Comparison of ENCODE assay signal across 16 cellular contexts in genomic region chr15:65940618-65940909, GRCh38.
DNase-seq lines count a peak whose midpoint lies in the region; ATAC-seq, FAIRE-seq and TF ChIP-seq lines count a peak whose summit lies in the region.
"Had no signal": no experiment of that assay in that cellular context is flagged by ENCODE, and none has a peak within 500 bp of the region (broad histone marks: within the 10 kb centered on the region; RNA-seq: fewer than 3 reads in every experiment).

No MANE protein-coding gene starts in this region.

- H3K4me2 ChIP-seq in A549, result peak overlapping the region; percentile 70
- no peak overlapping the region for H3K4me2 ChIP-seq in K562 (ENCODE audit: insufficient read depth, low read length)

- no peak for TF ChIP-seq CTCF in A549 (IDR thresholded peaks at IDR 0.05)
- no peak for TF ChIP-seq CTCF in HEK293 (tag by site-specific recombination; IDR thresholded peaks at IDR 0.05)
- TF ChIP-seq CTCF in K562 (IDR thresholded peaks at IDR 0.05 in 2 of 3, conservative IDR thresholded peaks at IDR 0.05 in 1 of 3; ENCODE audit: insufficient read depth in 2 of 3, low read depth in 1 of 3, low read length in 3 of 3), result no peak
- no peak for TF ChIP-seq CTCF in CD4-positive, alpha-beta T cell (IDR thresholded peaks at IDR 0.05)

- H3K4me3 Mint-ChIP-seq in CD4-positive, alpha-beta T cell, result no peak overlapping the region
- H3K4me3 Mint-ChIP-seq: activated naive CD8-positive, alpha-beta T cell; mesothelial cell of epicardium had no signal

- no peaks in the 10 kb centered on the region for H3K9me1 ChIP-seq in K562 (ENCODE audit: control insufficient read depth, insufficient read depth, low read length)

- no TSS peak for BruUV-seq in K562 (replicated peaks; lab: Mats Ljungman, UMichigan)

- H3K4me1 ChIP-seq in A549 (peaks cover 30% of the 10 kb centered on the region), HEK293 (ENCODE audit: control insufficient read depth, insufficient read depth, low read length) (no peaks in the 10 kb centered on the region), K562 (replicated peaks in 1 of 2; ENCODE audit: control insufficient read depth in 2 of 2, insufficient read depth in 2 of 2, low read length in 2 of 2) (peaks cover 0 to 4% of the 10 kb centered on the region in 2 experiments; a peak in 3 of 5 replicates)
- H3K4me1 ChIP-seq: transverse colon had no signal

- no peak overlapping the region for H2AFZ ChIP-seq in K562 (ENCODE audit: low read depth, low read length)

- H3K36me3 ChIP-seq in HEK293 (ENCODE audit: control insufficient read depth in 2 of 2, insufficient read depth in 1 of 2, low read length in 2 of 2) (no peaks in the 10 kb centered on the region), K562 (ENCODE audit: control insufficient read depth, insufficient read depth, low read length) (no peaks in the 10 kb centered on the region)
- H3K36me3 ChIP-seq: transverse colon had no signal

- ATAC-seq in A549, result peak; percentile 78 to 82
- peak; percentile 69 for ATAC-seq in K562
- ATAC-seq in GM18867 (IDR thresholded peaks at IDR 0.05; ENCODE audit: unreplicated experiment), result no peak
- ATAC-seq in CD4-positive, alpha-beta T cell (ENCODE audit: poor library complexity), result no peak
- ATAC-seq in HG03520 (IDR thresholded peaks at IDR 0.05; ENCODE audit: unreplicated experiment), result no peak

- H3K9me3 Mint-ChIP-seq in CD4-positive, alpha-beta T cell, result no peaks in the 10 kb centered on the region
- H3K9me3 Mint-ChIP-seq: mesothelial cell of epicardium had no signal

- no peak for TF ChIP-seq RAD21 in A549 (conservative IDR thresholded peaks at IDR 0.05 in 1 of 2, IDR thresholded peaks at IDR 0.05 in 1 of 2)
- TF ChIP-seq RAD21 in K562 (CRISPR knock-in tag; conservative IDR thresholded peaks at IDR 0.05 in 1 of 2, IDR thresholded peaks at IDR 0.05 in 1 of 2), result no peak

- peak; percentile 23 for FAIRE-seq in A549 (lab: Jason Lieb, UNC)
- FAIRE-seq in K562 (lab: Jason Lieb, UNC), result peak; percentile 73
- FAIRE-seq: G401.6 had no signal

- no peaks in the 10 kb centered on the region for H3K9me3 ChIP-seq in A549
- H3K9me3 ChIP-seq in HEK293 (ENCODE audit: control insufficient read depth, insufficient read depth, low read depth, low read length), result no peaks in the 10 kb centered on the region
- no peaks in the 10 kb centered on the region for H3K9me3 ChIP-seq in K562 (replicated peaks; ENCODE audit: control insufficient read depth, insufficient read depth, low read depth, low read length)
- H3K9me3 ChIP-seq in CD4-positive, alpha-beta T cell (ENCODE audit: control insufficient read depth, low read length), result no peaks in the 10 kb centered on the region
- H3K9me3 ChIP-seq: transverse colon had no signal

- no peak for TF ChIP-seq EP300 in A549 (IDR thresholded peaks at IDR 0.05)
- no peak for TF ChIP-seq EP300 in K562 (IDR thresholded peaks at IDR 0.05; ENCODE audit: low read length)

- DNase-seq in A549 (ENCODE audit: low read depth in 1 of 2, low spot score in 1 of 2) (peak; percentile 69 to 84), K562 (ENCODE audit: extremely low read depth in 1 of 4, low spot score in 3 of 4) (peak in 1 of 4 experiments; percentile 12), islet precursor cell (peak; percentile 75), pons (ENCODE audit: low spot score) (no peak)
- DNase-seq in CD4-positive, alpha-beta T cell, result no peak
- DNase-seq: AML-193, cortex of kidney, NCI-H187 treated with DMSO at 0.1 percent for 48 hours, NCI-H82, transverse colon had no signal

- no peaks in the 10 kb centered on the region for H3K79me2 ChIP-seq in K562 (ENCODE audit: control insufficient read depth, insufficient read depth, low read length)

- peak overlapping the region; percentile 71 to 82 for H3K27ac ChIP-seq in A549
- H3K27ac ChIP-seq in HEK293 (ENCODE audit: extremely low read depth, low read depth, low read length), result no peak overlapping the region
- no peak overlapping the region for H3K27ac ChIP-seq in K562 (ENCODE audit: extremely low read depth, low read depth, low read length)
- no peak overlapping the region for H3K27ac ChIP-seq in CD4-positive, alpha-beta T cell (ENCODE audit: low read depth, low read length)
- H3K27ac ChIP-seq: transverse colon had no signal

- H3K27ac Mint-ChIP-seq in CD4-positive, alpha-beta T cell, result no peak overlapping the region
- H3K27ac Mint-ChIP-seq: activated naive CD8-positive, alpha-beta T cell; mesothelial cell of epicardium had no signal

- CTCF ChIA-PET in A549 (lab: Yijun Ruan, JAX) (interaction anchor here (1.3 to 1.5 kb wide), 2 partner anchors 21 to 301 kb away, joined by 3 to 4 read pairs; no protein-coding TSS in a partner anchor), HEK293 (lab: Yijun Ruan, JAX) (no interaction called here), K562 (lab: Yijun Ruan, JAX; ENCODE audit: low intra/inter-chr PET ratio) (no interaction called here)
- CTCF ChIA-PET in CD4-positive, alpha-beta T cell (lab: Charles Lee), result no interaction called here

- H3K9ac ChIP-seq in K562 (ENCODE audit: insufficient read depth in 1 of 2, low read depth in 2 of 2, low read length in 2 of 2), result no peak overlapping the region

- POLR2A ChIA-PET in A549 (lab: Yijun Ruan, JAX) (no interaction called here), HEK293 (lab: Yijun Ruan, JAX) (no interaction called here), K562 (lab: Yijun Ruan, JAX) (no interaction called here)
- POLR2A ChIA-PET in CD4-positive, alpha-beta T cell (lab: Charles Lee), result no interaction called here

- H3K27me3 Mint-ChIP-seq in CD4-positive, alpha-beta T cell, result no peaks in the 10 kb centered on the region
- H3K27me3 Mint-ChIP-seq: activated naive CD8-positive, alpha-beta T cell had no signal

- no peaks in the 10 kb centered on the region for H3K36me3 Mint-ChIP-seq in CD4-positive, alpha-beta T cell (ENCODE audit: low read depth)
- H3K36me3 Mint-ChIP-seq: activated naive CD8-positive, alpha-beta T cell; mesothelial cell of epicardium had no signal

- no peak overlapping the region for H3K4me3 ChIP-seq in A549
- no peak overlapping the region for H3K4me3 ChIP-seq in HEK293 (ENCODE audit: low read depth, low read length)
- no peak overlapping the region for H3K4me3 ChIP-seq in K562
- H3K4me3 ChIP-seq: transverse colon had no signal

- intact Hi-C loops in K562 (cut with micrococcal nuclease), result no loop called here
- intact Hi-C loops in CD4-positive, alpha-beta T cell (cut with DNase I, micrococcal nuclease), result no loop called here

- in situ Hi-C loops in K562 (cut with MboI), result no loop called here

- TF ChIP-seq POLR2A in A549 (IDR thresholded peaks at IDR 0.05; ENCODE audit: low read length) (no peak), K562 (conservative IDR thresholded peaks at IDR 0.05) (no peak)

- H3K4me1 Mint-ChIP-seq in CD4-positive, alpha-beta T cell (ENCODE audit: low read depth), result peaks cover 6% of the 10 kb centered on the region

- H3K27me3 ChIP-seq in K562 (ENCODE audit: control insufficient read depth in 2 of 2, insufficient read depth in 2 of 2, low read length in 2 of 2), result peaks cover 10 to 31% of the 10 kb centered on the region in 2 experiments; a peak in 4 of 5 replicates
- no peaks in the 10 kb centered on the region for H3K27me3 ChIP-seq in CD4-positive, alpha-beta T cell (ENCODE audit: control insufficient read depth, insufficient read depth, low read length)
- H3K27me3 ChIP-seq: transverse colon had no signal

- peaks cover 5% of the 10 kb centered on the region; the same call in 1 of the 2 replicates for H4K20me1 ChIP-seq in K562 (replicated peaks; ENCODE audit: control insufficient read depth, insufficient read depth, low read length)

TF ChIP-seq in A549, 52 proteins besides CTCF, POLR2A, EP300 and RAD21:
- TF ChIP-seq FOSL2 (IDR thresholded peaks at IDR 0.05) (peak; percentile 43; the same call in 1 of the 2 replicates), FOSL2 (CRISPR knock-in tag; IDR thresholded peaks at IDR 0.05) (peak; percentile 40; the same call in 1 of the 2 replicates), PHF8 (IDR thresholded peaks at IDR 0.05; ENCODE audit: borderline replicate concordance, low read depth) (no peak), NFE2L2 (conservative IDR thresholded peaks at IDR 0.05; ENCODE audit: low read length) (no peak), FOSB (CRISPR knock-in tag; IDR thresholded peaks at IDR 0.05) (no peak), KDM1A (IDR thresholded peaks at IDR 0.05; ENCODE audit: low read depth) (no peak), MAX (IDR thresholded peaks at IDR 0.05) (0 out of 2 replicates have a peak, but pooled peaks have one; percentile 4)

TF ChIP-seq in HEK293, 187 proteins besides CTCF, POLR2A, EP300 and RAD21:
- TF ChIP-seq ZNF18 (tag by site-specific recombination; IDR thresholded peaks at IDR 0.05), result no peak
- 0 out of 2 replicates have a peak, but pooled peaks have one; percentile 17 for TF ChIP-seq PRDM1 (tag by site-specific recombination; IDR thresholded peaks at IDR 0.05)

TF ChIP-seq in K562, 482 proteins besides CTCF, POLR2A, EP300 and RAD21 (continues in another document):
- TF ChIP-seq PHF20 (IDR thresholded peaks at IDR 0.05; ENCODE audit: partially characterized antibody) (no peak), ZNF408 (CRISPR knock-in tag; IDR thresholded peaks at IDR 0.05; ENCODE audit: low read depth) (no peak), RBM17 (IDR thresholded peaks at IDR 0.05; ENCODE audit: borderline replicate concordance, low read depth, low read length) (no peak), ZNF431 (CRISPR knock-in tag; IDR thresholded peaks at IDR 0.05) (no peak), THAP12 (CRISPR knock-in tag; IDR thresholded peaks at IDR 0.05) (no peak), PTBP1 (IDR thresholded peaks at IDR 0.05; ENCODE audit: low read depth, low read length) (no peak), PYGO2 (tag; IDR thresholded peaks at IDR 0.05) (no peak), C11orf30 (IDR thresholded peaks at IDR 0.05; ENCODE audit: low read depth) (peak; percentile 35; the same call in 1 of the 2 replicates), NFE2 (IDR thresholded peaks at IDR 0.05; ENCODE audit: low read depth) (peak; percentile 42; the same call in 1 of the 2 replicates)

Comparison
In these comparisons a context has a peak if more than half of its experiments do, and no peak if none do; other contexts are left out.
1. ATAC-seq: peak in A549 (2 of 2) and K562 (single experiment); none in GM18867 (single experiment), CD4-positive, alpha-beta T cell (single experiment) and HG03520 (single experiment).
2. DNase-seq: peak in A549 (2 of 2) and islet precursor cell (single experiment); none in CD4-positive, alpha-beta T cell (0 of 10) and pons (single experiment).
3. H3K27ac ChIP-seq: peak in A549 (2 of 2); none in HEK293 (single experiment), K562 (single experiment) and CD4-positive, alpha-beta T cell (single experiment).